8 cellular contexts compared by ENCODE assay signal in the genomic region with DNA sequence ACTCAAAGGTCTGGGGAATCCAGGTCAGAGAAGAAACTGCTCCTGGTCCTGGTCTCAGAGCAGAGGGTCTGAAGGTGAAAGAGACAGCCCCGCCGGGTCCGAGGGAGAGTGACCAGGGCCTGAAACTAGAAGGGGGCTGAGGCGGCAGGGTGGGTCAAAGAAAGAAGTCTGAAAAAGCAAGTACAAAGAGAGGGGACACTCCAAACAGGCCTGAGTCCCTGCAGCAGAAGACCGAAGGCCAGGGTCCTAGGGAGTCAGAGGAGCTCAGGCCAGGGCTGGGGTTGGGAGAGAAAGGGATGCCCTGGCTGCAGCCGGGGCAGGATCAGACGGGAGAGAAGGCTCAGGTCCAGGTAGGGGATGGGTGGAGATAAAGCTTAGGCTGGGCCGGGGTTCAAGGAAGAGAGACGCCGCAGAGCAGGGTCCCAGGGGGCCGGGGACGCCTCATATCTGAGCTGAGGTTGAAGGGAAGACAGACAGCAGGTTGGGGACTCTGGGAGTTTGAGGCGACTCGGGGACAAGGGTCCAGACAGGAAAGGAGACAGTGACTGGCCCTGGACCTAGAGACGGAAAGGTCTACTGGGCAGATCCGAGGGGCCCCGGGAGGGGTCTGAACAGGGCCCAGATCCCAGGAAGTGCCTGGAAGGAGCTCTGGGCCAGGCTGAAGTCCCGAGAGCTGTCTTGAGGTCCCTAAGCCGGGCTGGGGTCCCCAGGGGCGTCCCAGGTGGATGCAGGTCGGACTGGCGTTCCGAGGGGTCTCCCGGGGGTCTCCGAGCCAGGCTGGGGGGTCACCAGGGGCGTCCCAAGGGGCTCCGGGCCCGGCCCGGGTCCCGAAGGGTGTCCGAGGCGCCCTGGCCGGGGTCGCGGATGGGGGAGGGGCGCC.
DNase-seq lines count a peak whose midpoint lies in the region; ATAC-seq and TF ChIP-seq lines count a peak whose summit lies in the region.

No MANE protein-coding gene starts in this region.

- no peaks in the 10 kb centered on the region for H3K27me3 ChIP-seq in mucosa of stomach (ENCODE audit: control insufficient read depth, insufficient read depth, low read length)

- no peaks in the 10 kb centered on the region for H3K9me3 ChIP-seq in mucosa of stomach (ENCODE audit: control insufficient read depth, low read length)

- H3K4me3 ChIP-seq in GM12864 (ENCODE audit: low read depth, low read length) (peak overlapping the region; percentile 96), NB4 (ENCODE audit: low read depth, low read length) (peak overlapping the region; percentile 72), cardiac fibroblast (replicated peaks in 1 of 2; ENCODE audit: low read depth in 2 of 2, low read length in 2 of 2) (peak overlapping the region; percentile 75 to 88), mucosa of stomach (ENCODE audit: low read length) (peak overlapping the region; percentile 46)

- H3K4me1 ChIP-seq in mucosa of stomach (ENCODE audit: control insufficient read depth, insufficient read depth, low read length), result peaks cover 35% of the 10 kb centered on the region

- no peak for TF ChIP-seq CTCF in GM12864 (IDR thresholded peaks at IDR 0.05; ENCODE audit: low read depth, low read length, missing control alignments)
- TF ChIP-seq CTCF in NB4 (IDR thresholded peaks at IDR 0.05; ENCODE audit: low read depth, low read length), result no peak
- TF ChIP-seq CTCF in cardiac fibroblast (IDR thresholded peaks at IDR 0.05; ENCODE audit: low read depth, low read length), result no peak

- ATAC-seq in GM21367 (IDR thresholded peaks at IDR 0.05; ENCODE audit: unreplicated experiment) (no peak), GM19395 (IDR thresholded peaks at IDR 0.05; ENCODE audit: unreplicated experiment) (no peak), HG02798 (IDR thresholded peaks at IDR 0.05; ENCODE audit: poor library complexity, unreplicated experiment) (no peak)

- H3K36me3 ChIP-seq in mucosa of stomach (ENCODE audit: control insufficient read depth, insufficient read depth, low read length), result no peaks in the 10 kb centered on the region

- no peak for TF ChIP-seq POLR2A in NB4 (IDR thresholded peaks at IDR 0.05; ENCODE audit: extremely low read depth, insufficient read length)

- H3K9ac ChIP-seq in mucosa of stomach (ENCODE audit: low read length), result peak overlapping the region; percentile 84

- DNase-seq in GM12864 (ENCODE audit: low read depth) (no peak), NB4 (ENCODE audit: low read depth) (peak; percentile 27), cardiac fibroblast (ENCODE audit: low read depth in 2 of 2) (no peak), DMS114 treated with DMSO at 0.1 percent for 48 hours (lab: John Stamatoyannopoulos, UW; ENCODE audit: unreplicated experiment) (no peak)

Comparison
In these comparisons a context has a peak if more than half of its experiments do, and no peak if none do; other contexts are left out.
1. H3K4me3 ChIP-seq: peak in every context shown above with its lines; median percentile 96 in GM12864; 82 in cardiac fibroblast; 72 in NB4; 46 in mucosa of stomach.